Comparison of ENCODE assay signal across 11 cellular contexts in genomic region chr1:161172776-161173376, GRCh38. TPM values are rescaled to one million over a fixed set of nuclear protein-coding genes. Genes with fewer than 3 reads are reported as not detected.
A peak's percentile ranks its signal among the peaks of the same experiment; 100 is the strongest.
DNase-seq lines count a peak whose midpoint lies in the region; ATAC-seq and TF ChIP-seq lines count a peak whose summit lies in the region.
"Had no signal": no experiment of that assay in that cellular context is flagged by ENCODE, and none has a peak within 500 bp of the region (broad histone marks: within the 10 kb centered on the region; RNA-seq: fewer than 3 reads in every experiment).

No MANE protein-coding gene starts in this region.

- no peak for TF ChIP-seq CTCF in SK-N-SH (IDR thresholded peaks at IDR 0.05)
- no peak for TF ChIP-seq CTCF in GM10266 (IDR thresholded peaks at IDR 0.05; ENCODE audit: control insufficient read depth, insufficient read depth, low read depth, missing control alignments)

- H3K9me2 ChIP-seq in SK-N-SH: no peaks in the 10 kb centered on the region

- CTCF ChIA-PET in SK-N-SH (lab: Yijun Ruan, JAX): no interaction called here

- H3K27ac ChIP-seq in SK-N-SH (ENCODE audit: low read depth in 2 of 2, low read length in 1 of 2): no peak overlapping the region; a peak in 1 of 4 replicates

- no peak overlapping the region for H3K9ac ChIP-seq in SK-N-SH

- peaks cover 5% of the 10 kb centered on the region for H3K36me3 Mint-ChIP-seq in activated naive CD8-positive, alpha-beta T cell
- H3K36me3 Mint-ChIP-seq in stimulated activated memory B cell treated with anti-CD40 and anti-IgM and Interleukin-4, amounts not matched to agents 10 μg/mL and 1 μg/mL and 100 μg/mL, for 72 hours: peaks cover 51% of the 10 kb centered on the region

- no peak overlapping the region for H3K4me2 ChIP-seq in SK-N-SH

- peaks cover 0 to 17% of the 10 kb centered on the region in 2 experiments; a peak in 1 of 4 replicates for H3K4me1 ChIP-seq in SK-N-SH (ENCODE audit: control insufficient read depth in 1 of 2, insufficient read depth in 2 of 2, low read depth in 1 of 2, low read length in 1 of 2)

- peaks cover 17% of the 10 kb centered on the region for H3K79me2 ChIP-seq in SK-N-SH (ENCODE audit: insufficient read depth)

- ATAC-seq in SK-N-SH treated with all-trans-retinoic acid at 6 μM for 48 hours (no peak), left ventricle myocardium superior (peak; percentile 6)
- ATAC-seq in stimulated activated memory B cell treated with anti-CD40 and anti-IgM and Interleukin-4, amounts not matched to agents 10 μg/mL and 1 μg/mL and 100 μg/mL, for 72 hours: no peak
- ATAC-seq: activated CD4-positive, CD25-positive, alpha-beta regulatory T cell treated with anti-CD3 and anti-CD28 coated beads, Interleukin-2, amount 50 U/mL, for 24 hours; Panc1 had no signal

- peaks cover 37 to 61% of the 10 kb centered on the region in 2 experiments for H3K36me3 ChIP-seq in SK-N-SH (replicated peaks in 1 of 2; ENCODE audit: control insufficient read depth in 1 of 2, insufficient read depth in 2 of 2, low read length in 1 of 2)

- intact Hi-C loops in left ventricle myocardium superior (cut with micrococcal nuclease): no loop called here

- peak overlapping the region; percentile 7 for H3K27ac Mint-ChIP-seq in activated naive CD8-positive, alpha-beta T cell
- peak overlapping the region; percentile 56 for H3K27ac Mint-ChIP-seq in stimulated activated memory B cell treated with anti-CD40 and anti-IgM and Interleukin-4, amounts not matched to agents 10 μg/mL and 1 μg/mL and 100 μg/mL, for 72 hours

- peaks cover 48% of the 10 kb centered on the region for H3K4me1 Mint-ChIP-seq in activated naive CD8-positive, alpha-beta T cell (ENCODE audit: low read depth)
- H3K4me1 Mint-ChIP-seq in stimulated activated memory B cell treated with anti-CD40 and anti-IgM and Interleukin-4, amounts not matched to agents 10 μg/mL and 1 μg/mL and 100 μg/mL, for 72 hours: peaks cover 55% of the 10 kb centered on the region

- H3F3A ChIP-seq in SK-N-SH (replicated peaks; ENCODE audit: insufficient read depth): no peaks in the 10 kb centered on the region

- no peaks in the 10 kb centered on the region for H3K9me3 Mint-ChIP-seq in activated naive CD8-positive, alpha-beta T cell (ENCODE audit: low read depth)
- no peaks in the 10 kb centered on the region for H3K9me3 Mint-ChIP-seq in stimulated activated memory B cell treated with anti-CD40 and anti-IgM and Interleukin-4, amounts not matched to agents 10 μg/mL and 1 μg/mL and 100 μg/mL, for 72 hours

- no peaks in the 10 kb centered on the region for H4K20me1 ChIP-seq in SK-N-SH (ENCODE audit: insufficient read depth)

- 64% methylated on average over 4 of the region's 4 CpGs for WGBS in SK-N-SH (ENCODE audit: low lambda C conversion rate)

- no peak overlapping the region for H2AFZ ChIP-seq in SK-N-SH (ENCODE audit: low read depth)

- TF ChIP-seq EP300 in SK-N-SH (IDR thresholded peaks at IDR 0.05; ENCODE audit: borderline replicate concordance in 1 of 2, low read depth in 1 of 2, low read length in 1 of 2): no peak

- H3K27me3 ChIP-seq in SK-N-SH (ENCODE audit: insufficient read depth): no peaks in the 10 kb centered on the region

- no peak overlapping the region for H3K4me3 ChIP-seq in SK-N-SH (ENCODE audit: low read depth in 2 of 2, low read length in 1 of 2)

- DNase-seq in SK-N-SH: no peak
- no peak for DNase-seq in left ventricle myocardium superior
- no peak for DNase-seq in DMS153 treated with DMSO at 0.1 percent for 48 hours (lab: John Stamatoyannopoulos, UW; ENCODE audit: unreplicated experiment)
- no peak for DNase-seq in GM10266 (ENCODE audit: extremely low spot score)
- no peak for DNase-seq in superior temporal gyrus (ENCODE audit: extremely low spot score)
- DNase-seq: NCI-H1436 had no signal

- TF ChIP-seq RAD21 in SK-N-SH (IDR thresholded peaks at IDR 0.05; ENCODE audit: low read length): no peak

- no peaks in the 10 kb centered on the region for H3K27me3 Mint-ChIP-seq in activated naive CD8-positive, alpha-beta T cell
- H3K27me3 Mint-ChIP-seq in stimulated activated memory B cell treated with anti-CD40 and anti-IgM and Interleukin-4, amounts not matched to agents 10 μg/mL and 1 μg/mL and 100 μg/mL, for 72 hours: no peaks in the 10 kb centered on the region

- H3K4me3 Mint-ChIP-seq in activated naive CD8-positive, alpha-beta T cell: no peak overlapping the region
- no peak overlapping the region for H3K4me3 Mint-ChIP-seq in stimulated activated memory B cell treated with anti-CD40 and anti-IgM and Interleukin-4, amounts not matched to agents 10 μg/mL and 1 μg/mL and 100 μg/mL, for 72 hours

- H3K9me3 ChIP-seq in SK-N-SH: no peaks in the 10 kb centered on the region

- POLR2A ChIA-PET in SK-N-SH (lab: Yijun Ruan, JAX): no interaction called here

TF ChIP-seq in SK-N-SH, 30 proteins besides CTCF, POLR2A, EP300 and RAD21:
- TF ChIP-seq NFIC (IDR thresholded peaks at IDR 0.05; ENCODE audit: borderline replicate concordance) (peak; percentile 60), RCOR1 (IDR thresholded peaks at IDR 0.05; ENCODE audit: low read length) (no peak), ELF1 (IDR thresholded peaks at IDR 0.05) (no peak)

TF ChIP-seq in SK-N-SH treated with all-trans-retinoic acid at 6 μM for 48 hours, 23 proteins besides CTCF, POLR2A, EP300 and RAD21 (continues in another document):
- TF ChIP-seq ZNF70 (CRISPR knock-in tag; IDR thresholded peaks at IDR 0.05) (no peak), ISL1 (CRISPR knock-in tag; IDR thresholded peaks at IDR 0.05) (no peak), RARB (CRISPR knock-in tag; IDR thresholded peaks at IDR 0.05) (no peak), POU6F1 (CRISPR knock-in tag; IDR thresholded peaks at IDR 0.05; ENCODE audit: borderline replicate concordance, low read depth) (no peak), TSHZ2 (CRISPR knock-in tag; IDR thresholded peaks at IDR 0.05) (no peak), ZNF8 (CRISPR knock-in tag; IDR thresholded peaks at IDR 0.05) (no peak), BACH2 (CRISPR knock-in tag; IDR thresholded peaks at IDR 0.05; ENCODE audit: borderline replicate concordance) (no peak), PPARA (CRISPR knock-in tag; IDR thresholded peaks at IDR 0.05; ENCODE audit: borderline replicate concordance) (no peak), ARNTL (CRISPR knock-in tag; IDR thresholded peaks at IDR 0.05; ENCODE audit: borderline replicate concordance, low read depth) (no peak), SNAI2 (CRISPR knock-in tag; IDR thresholded peaks at IDR 0.05) (no peak)

RNA-seq across cellular contexts. Expression of gene B4GALT3, which starts 4.4 kb away (rescaled TPM):
- 50.5 and 56.5 TPM in 2 replicates for polyA plus RNA-seq in SK-N-SH (2012; rRNA removed)
- 36.4 and 47.7 TPM in 2 replicates for polyA plus RNA-seq in SK-N-SH (2012; cell fraction: cytosol; rRNA removed)
- polyA plus RNA-seq in SK-N-SH (2012; cell fraction: nucleus; rRNA removed): 60.0 and 75.7 TPM in 2 replicates
- total RNA-seq in left ventricle myocardium superior: 23.6 TPM

RNA-seq across cellular contexts. Expression of gene PPOX, which starts 6.7 kb away (rescaled TPM):
- 30.7 and 47.3 TPM in 2 replicates for polyA plus RNA-seq in SK-N-SH (2012; rRNA removed)
- 9.4 and 15.8 TPM in 2 replicates for polyA plus RNA-seq in SK-N-SH (2012; cell fraction: cytosol; rRNA removed)
- polyA plus RNA-seq in SK-N-SH (2012; cell fraction: nucleus; rRNA removed): 216 and 224 TPM in 2 replicates
- total RNA-seq in left ventricle myocardium superior: 10.7 TPM

RNA-seq across cellular contexts. Expression of gene USP21, which starts 13.6 kb away (rescaled TPM):
- 24.5 and 26.8 TPM in 2 replicates for polyA plus RNA-seq in SK-N-SH (2012; rRNA removed)
- 13.4 and 18.4 TPM in 2 replicates for polyA plus RNA-seq in SK-N-SH (2012; cell fraction: cytosol; rRNA removed)
- polyA plus RNA-seq in SK-N-SH (2012; cell fraction: nucleus; rRNA removed): 94.1 and 110 TPM in 2 replicates
- total RNA-seq in left ventricle myocardium superior: 22.9 TPM

RNA-seq across cellular contexts. Expression of gene UFC1, which starts 19.1 kb away (rescaled TPM):
- 150 and 201 TPM in 2 replicates for polyA plus RNA-seq in SK-N-SH (2012; rRNA removed)
- 232 and 236 TPM in 2 replicates for polyA plus RNA-seq in SK-N-SH (2012; cell fraction: cytosol; rRNA removed)
- 40.4 and 62.6 TPM in 2 replicates for polyA plus RNA-seq in SK-N-SH (2012; cell fraction: nucleus; rRNA removed)
- 78.0 TPM for total RNA-seq in left ventricle myocardium superior

RNA-seq across cellular contexts. Expression of gene ADAMTS4, which starts 26.0 kb away (rescaled TPM):
- polyA plus RNA-seq in SK-N-SH (2012; rRNA removed): 1.2 and 1.6 TPM in 2 replicates
- polyA plus RNA-seq in SK-N-SH (2012; cell fraction: cytosol; rRNA removed): 0.59 and 1.0 TPM in 2 replicates
- polyA plus RNA-seq in SK-N-SH (2012; cell fraction: nucleus; rRNA removed): 1.5 and 2.0 TPM in 2 replicates
- 7.2 TPM for total RNA-seq in left ventricle myocardium superior
